Comparison of ENCODE assay signal across 20 cellular contexts in the genomic region with DNA sequence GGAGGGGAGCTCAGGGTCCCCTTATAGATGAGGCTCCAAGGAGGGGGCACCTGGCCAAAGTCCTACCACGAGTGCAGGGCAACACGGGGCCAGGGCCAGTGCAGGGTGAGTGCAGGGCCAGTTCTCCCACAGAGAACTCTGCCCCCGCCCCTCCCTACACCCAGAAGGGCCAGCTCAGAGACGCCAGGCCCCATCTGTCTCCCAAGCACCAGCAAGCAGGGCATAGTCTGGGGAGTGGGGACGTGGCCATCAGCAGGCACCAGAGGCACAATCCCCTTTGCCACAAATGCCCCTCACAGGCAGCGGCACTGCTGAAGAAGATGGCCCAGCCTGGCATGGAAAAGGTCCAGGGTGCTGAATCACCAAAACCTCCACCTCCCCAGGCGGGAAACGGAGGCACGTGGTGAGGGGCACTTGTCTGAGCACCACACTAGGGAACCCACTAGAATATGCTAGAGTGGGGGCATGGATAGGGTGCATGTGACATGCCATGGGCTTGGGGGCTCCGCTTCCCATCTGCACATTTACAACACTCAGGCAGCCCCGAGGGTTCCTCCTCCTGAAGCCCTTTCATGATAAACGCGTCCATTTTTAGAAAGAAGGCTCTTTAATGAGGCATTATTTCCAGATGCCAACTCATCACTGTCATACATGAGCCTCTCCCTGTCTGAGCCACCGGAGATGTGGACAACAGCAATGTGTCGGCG. TPM values are rescaled to one million over a fixed set of nuclear protein-coding genes. Genes with fewer than 3 reads are reported as not detected.
DNase-seq lines count a peak whose midpoint lies in the region; ATAC-seq and TF ChIP-seq lines count a peak whose summit lies in the region.
"Had no signal": no experiment of that assay in that cellular context is flagged by ENCODE, and none has a peak within 500 bp of the region (broad histone marks: within the 10 kb centered on the region; RNA-seq: fewer than 3 reads in every experiment).

No MANE protein-coding gene starts in this region.

- POLR2A ChIA-PET in RWPE1 (lab: Yijun Ruan, JAX; ENCODE audit: low non-redundant PET), result no interaction called here
- POLR2A ChIA-PET in WTC11 (lab: Charles Lee), result no interaction called here

- H3K27ac Mint-ChIP-seq in WTC11, result no peak overlapping the region

- no peak overlapping the region for H3K4ac ChIP-seq in neuronal stem cell (ENCODE audit: low read length)

- H2AK5ac ChIP-seq in neuronal stem cell (ENCODE audit: low read depth, low read length), result peak overlapping the region; percentile 84

- CTCF ChIA-PET in RWPE1 (lab: Yijun Ruan, JAX), result no interaction called here
- CTCF ChIA-PET in WTC11 (lab: Charles Lee), result no interaction called here

- peak; percentile 42 for ATAC-seq in left colon
- ATAC-seq in HG03135 (IDR thresholded peaks at IDR 0.05; ENCODE audit: unreplicated experiment), result no peak
- no peak for ATAC-seq in WTC11
- ATAC-seq: GM12878, Panc1 had no signal

- H3K27me3 ChIP-seq in BLaER1 (no peaks in the 10 kb centered on the region), neuronal stem cell (ENCODE audit: control insufficient read depth in 3 of 3, insufficient read depth in 3 of 3, low read depth in 1 of 3, low read length in 3 of 3) (peaks cover 0 to 2% (median 0%) of the 10 kb centered on the region in 3 experiments), stomach (no peaks in the 10 kb centered on the region)

- H3K14ac ChIP-seq in neuronal stem cell (ENCODE audit: low read length), result peak overlapping the region; percentile 41

- peaks cover 7% of the 10 kb centered on the region for H3K79me1 ChIP-seq in neuronal stem cell (ENCODE audit: low read depth, low read length)

- H4K91ac ChIP-seq in neuronal stem cell (ENCODE audit: low read depth, low read length, poor library complexity), result no peak overlapping the region

- 0 out of 2 replicates have a peak, but pooled peaks cover 5% of the 10 kb centered on the region for H3K36me3 ChIP-seq in BLaER1
- peaks cover 0 to 3% of the 10 kb centered on the region in 2 donors for H3K36me3 ChIP-seq in neuronal stem cell (replicated peaks in 1 of 2; ENCODE audit: control insufficient read depth in 2 of 2, insufficient read depth in 2 of 2, low read length in 2 of 2)
- H3K36me3 ChIP-seq in stomach, result no peaks in the 10 kb centered on the region

- H3K4me2 ChIP-seq in BLaER1, result peak overlapping the region; percentile 80
- no peak overlapping the region for H3K4me2 ChIP-seq in neuronal stem cell (ENCODE audit: insufficient read depth, low read length, poor library complexity, severe bottlenecking)

- H3K4me3 Mint-ChIP-seq in WTC11, result no peak overlapping the region

- TF ChIP-seq EP300 in stomach (IDR thresholded peaks at IDR 0.05), result no peak

- H2BK120ac ChIP-seq in neuronal stem cell (ENCODE audit: low read depth, low read length), result no peak overlapping the region

- H2BK5ac ChIP-seq in neuronal stem cell (ENCODE audit: low read length), result peak overlapping the region; percentile 11

- WGBS in neuronal stem cell (ENCODE audit: extremely low coverage in 2 of 2, insufficient read length in 2 of 2, insufficient replicate concordance in 1 of 2), 2 donors, result no CpG with 5 or more reads among the region's 16 CpGs
- 79 to 82% (median 82%) methylated on average over 14 to 16 of the region's 16 CpGs for WGBS in stomach, 5 donors

- DNase-seq in RWPE1 (ENCODE audit: low spot score), result no peak
- DNase-seq in left colon, result no peak
- no peak for DNase-seq in neuronal stem cell (ENCODE audit: low spot score)
- DNase-seq in stomach, result no peak
- DNase-seq in NCI-H345 treated with DMSO at 0.1 percent for 48 hours (lab: John Stamatoyannopoulos, UW; ENCODE audit: unreplicated experiment), result no peak
- no peak for DNase-seq in WTC11 (ENCODE audit: low spot score)
- DNase-seq: Caco-2, GOT3, MV-4-11, NCI-H1417 treated with DMSO at 0.1 percent for 48 hours, NCI-H2029, NCI-H2171 treated with DMSO at 0.1 percent for 48 hours, NCI-H510A treated with DMSO at 0.1 percent for 48 hours, SHP77 treated with DMSO at 0.1 percent for 48 hours, SW 1271 had no signal

- intact Hi-C loops in left colon (cut with DNase I, micrococcal nuclease), result no loop called here
- intact Hi-C loops in stomach (cut with DNase I; ENCODE audit: low total_unique reads), result no loop called here

- H2AFZ ChIP-seq in neuronal stem cell (ENCODE audit: low read length), result no peak overlapping the region

- no peak overlapping the region for H4K8ac ChIP-seq in neuronal stem cell (ENCODE audit: low read depth, low read length)

- H3K18ac ChIP-seq in neuronal stem cell (ENCODE audit: low read length), result peak overlapping the region; percentile 77

- peak overlapping the region; percentile 21 for H3K23ac ChIP-seq in neuronal stem cell (ENCODE audit: low read depth, low read length, poor library complexity)

- peaks cover 81% of the 10 kb centered on the region for H4K20me1 ChIP-seq in BLaER1

- peak overlapping the region; percentile 81 for H3K27ac ChIP-seq in BLaER1
- peak overlapping the region; percentile 46 for H3K27ac ChIP-seq in RWPE1
- H3K27ac ChIP-seq in neuronal stem cell (replicated peaks; ENCODE audit: low read length), result no peak overlapping the region
- H3K27ac ChIP-seq in stomach, result peak overlapping the region in 1 of 5 donors; percentile 45

- H2BK12ac ChIP-seq in neuronal stem cell (ENCODE audit: low read length), result no peak overlapping the region

- H3K4me1 Mint-ChIP-seq in WTC11, result peaks cover 15% of the 10 kb centered on the region

- no peaks in the 10 kb centered on the region for H3K36me3 Mint-ChIP-seq in WTC11

- no peak overlapping the region for H2BK15ac ChIP-seq in neuronal stem cell (ENCODE audit: low read length)

- no peak for TF ChIP-seq POLR2A in stomach (IDR thresholded peaks at IDR 0.05)

- peak overlapping the region; percentile 49 for H3K9ac ChIP-seq in BLaER1
- H3K9ac ChIP-seq in neuronal stem cell (ENCODE audit: low read depth, low read length, poor library complexity), result peak overlapping the region; percentile 14

- TF ChIP-seq CTCF in RWPE1 (conservative IDR thresholded peaks at IDR 0.05; ENCODE audit: low read depth) (no peak), stomach (IDR thresholded peaks at IDR 0.05) (no peak), WTC11 (IDR thresholded peaks at IDR 0.05) (no peak)

- H3K4me1 ChIP-seq in BLaER1 (peaks cover 92% of the 10 kb centered on the region), neuronal stem cell (ENCODE audit: control insufficient read depth in 2 of 2, insufficient read depth in 1 of 2, low read depth in 1 of 2, low read length in 2 of 2) (peaks cover 24 to 37% of the 10 kb centered on the region in 2 donors), stomach (peaks cover 45 to 65% (median 62%) of the 10 kb centered on the region in 4 donors)

- no peaks in the 10 kb centered on the region for H3K9me3 ChIP-seq in BLaER1
- H3K9me3 ChIP-seq in neuronal stem cell (replicated peaks in 1 of 2; ENCODE audit: control insufficient read depth in 2 of 2, insufficient read depth in 1 of 2, low read depth in 1 of 2, low read length in 2 of 2), result no peaks in the 10 kb centered on the region
- no peaks in the 10 kb centered on the region for H3K9me3 ChIP-seq in stomach
- H3K9me3 ChIP-seq: Caco-2 had no signal

- H3K9me3 Mint-ChIP-seq in WTC11, result no peaks in the 10 kb centered on the region

- no peak overlapping the region for H3K4me3 ChIP-seq in BLaER1
- H3K4me3 ChIP-seq in neuronal stem cell (ENCODE audit: low read length in 2 of 2), result no peak overlapping the region
- no peak overlapping the region for H3K4me3 ChIP-seq in stomach
- H3K4me3 ChIP-seq: GM12878 had no signal

- no peaks in the 10 kb centered on the region for H3K27me3 Mint-ChIP-seq in WTC11 (ENCODE audit: low read depth)

TF ChIP-seq in WTC11, 78 proteins besides CTCF, POLR2A, EP300 and RAD21 (continues in another document):
- TF ChIP-seq JUN (CRISPR knock-in tag; IDR thresholded peaks at IDR 0.05), result no peak
- TF ChIP-seq USF1 (CRISPR knock-in tag; IDR thresholded peaks at IDR 0.05), result no peak
- no peak for TF ChIP-seq ETV6 (CRISPR knock-in tag; IDR thresholded peaks at IDR 0.05)
- no peak for TF ChIP-seq ZNF423 (CRISPR knock-in tag; IDR thresholded peaks at IDR 0.05)
- TF ChIP-seq IRF2 (CRISPR knock-in tag; IDR thresholded peaks at IDR 0.05; ENCODE audit: borderline replicate concordance, low read depth), result no peak
- no peak for TF ChIP-seq E2F5 (CRISPR knock-in tag; IDR thresholded peaks at IDR 0.05)

RNA-seq across cellular contexts. Expression of gene CCDC85C, which starts 17.8 kb away (rescaled TPM):
- total RNA-seq in left colon (10 to 100 TPM; 66.3 to 68.1 TPM), stomach (10 to 100 TPM; 10.5 to 28.6 (median 14.5) TPM), WTC11 (2021) (28.7 to 35.8 TPM (median 30.4 TPM) in 3 replicates)
- 22.3 TPM for polyA plus RNA-seq in neuronal stem cell (2013, experiment 1 of 2)
- 22.5 TPM for polyA plus RNA-seq in neuronal stem cell (2013, experiment 2 of 2)
- polyA plus RNA-seq in stomach, result 10 to 100 TPM; 11.4 to 20.1 (median 17.3) TPM

RNA-seq across cellular contexts. Expression of gene HHIPL1, which starts 58.7 kb away (rescaled TPM):
- total RNA-seq in left colon, result 1 to 10 TPM in 1 of 2 donors, under 1 TPM in 1; 0.31 to 1.0 TPM
- 0.67 TPM for polyA plus RNA-seq in neuronal stem cell (2013, experiment 1 of 2)
- 0.71 TPM for polyA plus RNA-seq in neuronal stem cell (2013, experiment 2 of 2)
- 1 to 10 TPM in 3 of 5 donors, under 1 TPM in 1, not detected in 1; 0.45 to 2.0 (median 1.2) TPM for total RNA-seq in stomach
- polyA plus RNA-seq in stomach, result under 1 TPM; 0.15 to 0.68 (median 0.20) TPM
- total RNA-seq in WTC11 (2021), result 1.2 to 2.0 TPM (median 1.5 TPM) in 3 replicates
- total RNA-seq: A172, GM12878 had no signal
